In genomic region chr5:97297063-97297715, GRCh38 we compare ENCODE assay signal across 8 cellular contexts.
DNase-seq lines count a peak whose midpoint lies in the region; ATAC-seq and TF ChIP-seq lines count a peak whose summit lies in the region.

No MANE protein-coding gene starts in this region.

- no peaks in the 10 kb centered on the region for H3K36me3 Mint-ChIP-seq in activated CD8-positive, alpha-beta T cell treated with anti-CD3 and anti-CD28 coated beads for 36 hours (ENCODE audit: low read depth)

- CTCF ChIA-PET in activated CD8-positive, alpha-beta T cell treated with anti-CD3 and anti-CD28 coated beads for 36 hours (lab: Charles Lee): no interaction called here

- TF ChIP-seq CTCF in activated CD8-positive, alpha-beta T cell treated with anti-CD3 and anti-CD28 coated beads for 36 hours (IDR thresholded peaks at IDR 0.05): no peak

- peaks cover 10% of the 10 kb centered on the region for H3K9me3 Mint-ChIP-seq in activated CD8-positive, alpha-beta T cell treated with anti-CD3 and anti-CD28 coated beads for 36 hours

- DNase-seq in CD1c-positive myeloid dendritic cell (ENCODE audit: extremely low spot score) (peak; percentile 2), MV-4-11 (lab: John Stamatoyannopoulos, UW) (peak; percentile 76), kidney tubule cell (ENCODE audit: low spot score) (peak; percentile 28), GDM1 (lab: John Stamatoyannopoulos, UW) (no peak)
- peak; percentile 27 for DNase-seq in activated CD8-positive, alpha-beta T cell treated with anti-CD3 and anti-CD28 coated beads for 36 hours
- DNase-seq in activated CD4-positive, alpha-beta T cell treated with anti-CD3 and anti-CD28 coated beads, Interleukin-2, amount 50 U/mL, for 1 hour: no peak

- H3K4me1 Mint-ChIP-seq in activated CD8-positive, alpha-beta T cell treated with anti-CD3 and anti-CD28 coated beads for 36 hours (ENCODE audit: low read depth): no peaks in the 10 kb centered on the region

- ATAC-seq in GM18505 (IDR thresholded peaks at IDR 0.05; ENCODE audit: unreplicated experiment) (peak; percentile 99), HG02759 (IDR thresholded peaks at IDR 0.05; ENCODE audit: unreplicated experiment) (peak; percentile 99)
- peak; percentile 60 for ATAC-seq in activated CD8-positive, alpha-beta T cell treated with anti-CD3 and anti-CD28 coated beads for 36 hours

- POLR2A ChIA-PET in activated CD8-positive, alpha-beta T cell treated with anti-CD3 and anti-CD28 coated beads for 36 hours (lab: Charles Lee): no interaction called here

- H3K4me3 Mint-ChIP-seq in activated CD8-positive, alpha-beta T cell treated with anti-CD3 and anti-CD28 coated beads for 36 hours: no peak overlapping the region

- H3K27ac Mint-ChIP-seq in activated CD8-positive, alpha-beta T cell treated with anti-CD3 and anti-CD28 coated beads for 36 hours: no peak overlapping the region

- no peaks in the 10 kb centered on the region for H3K27me3 Mint-ChIP-seq in activated CD8-positive, alpha-beta T cell treated with anti-CD3 and anti-CD28 coated beads for 36 hours

- intact Hi-C loops in activated CD8-positive, alpha-beta T cell treated with anti-CD3 and anti-CD28 coated beads for 36 hours (cut with micrococcal nuclease): no loop called here

- no peak for TF ChIP-seq POLR2A in GM18505 (IDR thresholded peaks at IDR 0.05; ENCODE audit: borderline replicate concordance, extremely low read depth, insufficient read depth, insufficient read length)

Comparison
In these comparisons a context has a peak if more than half of its experiments do, and no peak if none do; other contexts are left out.
1. DNase-seq: peak in CD1c-positive myeloid dendritic cell (single experiment), MV-4-11 (single experiment), activated CD8-positive, alpha-beta T cell treated with anti-CD3 and anti-CD28 coated beads for 36 hours (single experiment) and kidney tubule cell (single experiment); none in GDM1 (single experiment) and activated CD4-positive, alpha-beta T cell treated with anti-CD3 and anti-CD28 coated beads, Interleukin-2, amount 50 U/mL, for 1 hour (single experiment).
2. Peak in every context shown above with its lines, with median percentiles within 50 percentile points of each other: ATAC-seq.